10 cellular contexts compared by ENCODE assay signal in the genomic region with DNA sequence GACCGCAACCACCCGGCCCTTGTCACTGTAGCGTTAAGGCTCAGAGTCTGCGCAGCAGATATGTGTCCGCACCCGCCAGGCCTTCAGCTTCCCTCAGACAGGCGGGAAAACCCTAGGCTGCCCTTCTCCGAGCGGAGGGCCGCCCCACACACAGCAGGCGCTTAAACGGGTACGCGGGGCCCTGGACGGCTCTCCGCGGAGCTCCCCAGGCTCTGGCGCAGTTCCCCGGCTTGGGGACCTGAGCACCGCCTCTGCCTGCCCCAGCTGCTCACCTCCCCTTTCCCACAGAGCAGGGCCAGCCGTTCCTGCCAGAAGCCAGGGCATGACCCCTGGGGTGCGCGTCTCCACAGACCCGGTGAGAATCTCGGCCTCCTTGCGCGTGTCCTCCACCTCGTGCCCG. TPM values are rescaled to one million over a fixed set of nuclear protein-coding genes. Genes with fewer than 3 reads are reported as not detected.
A peak's percentile ranks its signal among the peaks of the same experiment; 100 is the strongest.
DNase-seq lines count a peak whose midpoint lies in the region; ATAC-seq, FAIRE-seq and TF ChIP-seq lines count a peak whose summit lies in the region.
"Had no signal": no experiment of that assay in that cellular context is flagged by ENCODE, and none has a peak within 500 bp of the region (broad histone marks: within the 10 kb centered on the region; RNA-seq: fewer than 3 reads in every experiment).

No MANE protein-coding gene starts in this region.

- no peak overlapping the region for H3K14ac ChIP-seq in H1 (ENCODE audit: insufficient read length)

- TF ChIP-seq RAD21 in H1 (IDR thresholded peaks at IDR 0.05 in 1 of 2, conservative IDR thresholded peaks at IDR 0.05 in 1 of 2; ENCODE audit: low read depth in 2 of 2, low read length in 2 of 2): no peak

- H2AFZ ChIP-seq in H1 (ENCODE audit: low read length): no peak overlapping the region; the same call in 1 of the 2 replicates

- no peak overlapping the region for H3K23ac ChIP-seq in H1 (ENCODE audit: insufficient read length)

- H3K4me2 ChIP-seq in H1 (ENCODE audit: insufficient read depth in 1 of 2, low read depth in 2 of 2, low read length in 2 of 2): peak overlapping the region; percentile 77 to 84

- peaks cover 38% of the 10 kb centered on the region for H3K9me3 Mint-ChIP-seq in activated CD4-positive, alpha-beta T cell treated with anti-CD3 and anti-CD28 coated beads for 36 hours (ENCODE audit: low read depth)

- peak overlapping the region; percentile 68; the same call in 1 of the 2 replicates for H2BK12ac ChIP-seq in H1 (ENCODE audit: low read depth, low read length)

- DNase-seq in activated CD4-positive, alpha-beta T cell treated with anti-CD3 and anti-CD28 coated beads for 36 hours: no peak
- DNase-seq in activated CD4-positive, alpha-beta T cell treated with anti-CD3 and anti-CD28 coated beads, Interleukin-2, amount 50 U/mL, for 1 hour: no peak
- DNase-seq in H1 (ENCODE audit: low read depth in 1 of 2, low spot score in 2 of 2) (no peak), hippocampal formation (lab: John Stamatoyannopoulos, UW) (no peak)

- H2AK5ac ChIP-seq in H1 (ENCODE audit: low read depth, low read length): no peak overlapping the region

- peaks cover 0 to 23% (median 9%) of the 10 kb centered on the region in 4 experiments; a peak in 5 of 8 replicates for H3K36me3 ChIP-seq in H1 (ENCODE audit: control insufficient read depth in 2 of 4, insufficient read depth in 4 of 4, low read length in 3 of 4)
- no peaks in the 10 kb centered on the region for H3K36me3 ChIP-seq in mucosa of stomach (ENCODE audit: control insufficient read depth, insufficient read depth, low read length)
- peaks cover 12% of the 10 kb centered on the region for H3K36me3 ChIP-seq in thymus (ENCODE audit: control insufficient read depth, insufficient read depth)

- H3K27me3 Mint-ChIP-seq in activated CD4-positive, alpha-beta T cell treated with anti-CD3 and anti-CD28 coated beads for 36 hours: peaks cover 18% of the 10 kb centered on the region

- peak overlapping the region; percentile 93 for H4K91ac ChIP-seq in H1 (replicated peaks; ENCODE audit: insufficient read length, low read length)

- FAIRE-seq in H1 (lab: Jason Lieb, UNC): no peak

- POLR2A ChIA-PET in activated CD4-positive, alpha-beta T cell treated with anti-CD3 and anti-CD28 coated beads for 36 hours (lab: Charles Lee): no interaction called here
- POLR2A ChIA-PET in H1 (lab: Charles Lee; ENCODE audit: partially characterized antibody): interaction anchor here (0.8 to 4.4 kb wide), 29 partner anchors 9 to 206 kb away, joined by 3 to 45 read pairs (median 6); a partner anchor contains a TSS

- peak overlapping the region; percentile 93 for H3K18ac ChIP-seq in H1 (ENCODE audit: extremely low read depth, low read length)

- H3K79me1 ChIP-seq in H1 (ENCODE audit: low read depth, low read length): no peaks in the 10 kb centered on the region

- H4K5ac ChIP-seq in H1 (ENCODE audit: insufficient read length, low read depth, low read length): peak overlapping the region; percentile 94

- H3K27ac Mint-ChIP-seq in activated CD4-positive, alpha-beta T cell treated with anti-CD3 and anti-CD28 coated beads for 36 hours: no peak overlapping the region

- no peaks in the 10 kb centered on the region for H4K20me1 ChIP-seq in H1 (replicated peaks in 1 of 2; ENCODE audit: control insufficient read depth in 1 of 2, insufficient read depth in 2 of 2, low read length in 2 of 2)

- no peak for TF ChIP-seq CTCF in H1 (IDR thresholded peaks at IDR 0.05; ENCODE audit: control extremely low read depth in 1 of 3, insufficient read depth in 1 of 3, low read depth in 1 of 3, low read length in 3 of 3)

- H4K8ac ChIP-seq in H1 (ENCODE audit: extremely low read depth, insufficient read depth, low read length): peak overlapping the region; percentile 97; the same call in 1 of the 2 replicates

- CTCF ChIA-PET in activated CD4-positive, alpha-beta T cell treated with anti-CD3 and anti-CD28 coated beads for 36 hours (lab: Charles Lee): no interaction called here
- CTCF ChIA-PET in H1 (lab: Charles Lee; ENCODE audit: partially characterized antibody): interaction anchor here (1.6 to 6.8 kb wide), 5 partner anchors 10 to 99 kb away, joined by 6 to 113 read pairs (median 7); no protein-coding TSS in a partner anchor

- peak overlapping the region; percentile 64 for H3K56ac ChIP-seq in H1 (replicated peaks; ENCODE audit: insufficient read length, low read depth, low read length)

- peaks cover 3% of the 10 kb centered on the region; the same call in 1 of the 2 replicates for H3K23me2 ChIP-seq in H1 (ENCODE audit: low read depth, low read length)

- H3K79me2 ChIP-seq in H1 (ENCODE audit: control insufficient read depth in 1 of 2, insufficient read depth in 2 of 2, low read length in 2 of 2): no peaks in the 10 kb centered on the region

- peaks cover 11 to 27% of the 10 kb centered on the region in 2 experiments; a peak in 3 of 4 replicates for H3K9me3 ChIP-seq in H1 (ENCODE audit: insufficient read depth in 2 of 2, low read depth in 1 of 2, low read length in 1 of 2)
- H3K9me3 ChIP-seq in mucosa of stomach (ENCODE audit: control insufficient read depth, low read length): no peaks in the 10 kb centered on the region
- H3K9me3 ChIP-seq in thymus (ENCODE audit: control insufficient read depth): peaks cover 22% of the 10 kb centered on the region

- H2BK5ac ChIP-seq in H1 (ENCODE audit: low read depth, low read length): peak overlapping the region; percentile 71

- no peak for ATAC-seq in activated CD4-positive, alpha-beta T cell treated with anti-CD3 and anti-CD28 coated beads for 36 hours
- ATAC-seq in HG02759 (IDR thresholded peaks at IDR 0.05; ENCODE audit: unreplicated experiment) (no peak), GM19455 (IDR thresholded peaks at IDR 0.05; ENCODE audit: unreplicated experiment) (no peak)
- ATAC-seq: Panc1 had no signal

- H2BK15ac ChIP-seq in H1 (ENCODE audit: low read length): peak overlapping the region; percentile 88; the same call in 1 of the 2 replicates

- peak overlapping the region; percentile 80; the same call in 1 of the 2 replicates for H3K27ac ChIP-seq in H1 (ENCODE audit: low read depth, low read length)
- H3K27ac ChIP-seq in thymus (ENCODE audit: low read depth): peak overlapping the region; percentile 94

- no peaks in the 10 kb centered on the region for H3K27me3 ChIP-seq in H1 (replicated peaks in 1 of 4; ENCODE audit: control insufficient read depth in 3 of 4, extremely low read depth in 1 of 4, insufficient read depth in 3 of 4, low read length in 3 of 4)
- H3K27me3 ChIP-seq in mucosa of stomach (ENCODE audit: control insufficient read depth, insufficient read depth, low read length): no peaks in the 10 kb centered on the region
- no peaks in the 10 kb centered on the region for H3K27me3 ChIP-seq in thymus (ENCODE audit: control insufficient read depth, insufficient read depth)

- intact Hi-C loops in activated CD4-positive, alpha-beta T cell treated with anti-CD3 and anti-CD28 coated beads for 36 hours (cut with DNase I, micrococcal nuclease): loop anchor here in 1 of 2 experiments (1.0 kb wide), 1 partner anchor 39 kb away; a partner anchor contains a TSS

- 63% methylated on average over 24 of the region's 29 CpGs; no CpG with 5 or more reads in 1 of the 2 experiments for WGBS in H1 (ENCODE audit: extremely low coverage in 1 of 2, insufficient coverage in 1 of 2, insufficient read length in 1 of 2, insufficient replicate concordance in 2 of 2, low coverage in 1 of 2, low lambda C conversion rate in 2 of 2, missing lambda C conversion rate in 1 of 2), 2 experiments
- 23% methylated on average over 29 of the region's 29 CpGs for WGBS in thymus

- no peak overlapping the region for H2BK120ac ChIP-seq in H1 (replicated peaks; ENCODE audit: low read depth, low read length)

- H3K4me3 ChIP-seq in H1 (ENCODE audit: extremely low read depth in 1 of 4, insufficient read depth in 2 of 4, low read depth in 3 of 4, low read length in 4 of 4): peak overlapping the region; percentile 20 to 63 (median 42)
- H3K4me3 ChIP-seq in mucosa of stomach (ENCODE audit: low read length): no peak overlapping the region
- peak overlapping the region; percentile 69 for H3K4me3 ChIP-seq in thymus (ENCODE audit: low read length)

- H3K9ac ChIP-seq in H1 (replicated peaks in 1 of 4; ENCODE audit: extremely low read depth in 1 of 4, low read depth in 3 of 4, low read length in 3 of 4) (peak overlapping the region in 2 of 4 experiments; percentile 69; a peak in 3 of 7 replicates), mucosa of stomach (ENCODE audit: low read length) (peak overlapping the region; percentile 42)

- peaks cover 4% of the 10 kb centered on the region for H3K4me1 Mint-ChIP-seq in activated CD4-positive, alpha-beta T cell treated with anti-CD3 and anti-CD28 coated beads for 36 hours

- H3K4me1 ChIP-seq in H1 (replicated peaks in 1 of 4; ENCODE audit: control insufficient read depth in 3 of 4, insufficient read depth in 4 of 4, low read length in 3 of 4) (peaks cover 5 to 21% (median 14%) of the 10 kb centered on the region in 4 experiments), mucosa of stomach (ENCODE audit: control insufficient read depth, insufficient read depth, low read length) (peaks cover 5% of the 10 kb centered on the region), thymus (ENCODE audit: control insufficient read depth, insufficient read depth, low read length) (no peaks in the 10 kb centered on the region)

- H2BK20ac ChIP-seq in H1 (ENCODE audit: low read length): 0 out of 2 replicates have a peak overlapping the region, but pooled peaks have one; percentile 48

- H3K4me3 Mint-ChIP-seq in activated CD4-positive, alpha-beta T cell treated with anti-CD3 and anti-CD28 coated beads for 36 hours: peak overlapping the region; percentile 73

- no peak for TF ChIP-seq POLR2A in H1 (IDR thresholded peaks at IDR 0.05; ENCODE audit: control extremely low read depth in 1 of 2, low read depth in 2 of 2, low read length in 2 of 2)

- peak overlapping the region; percentile 74 for H3K4ac ChIP-seq in H1 (replicated peaks; ENCODE audit: insufficient read length, low read depth, low read length)

- TF ChIP-seq EP300 in H1 (IDR thresholded peaks at IDR 0.05; ENCODE audit: borderline replicate concordance in 1 of 2, low read depth in 2 of 2, low read length in 2 of 2): no peak

- peaks cover 56% of the 10 kb centered on the region for H3K36me3 Mint-ChIP-seq in activated CD4-positive, alpha-beta T cell treated with anti-CD3 and anti-CD28 coated beads for 36 hours (ENCODE audit: low read depth)

RNA-seq across cellular contexts. Expression of a gene that starts 0.6 kb away (rescaled TPM):
- total RNA-seq in activated CD4-positive, alpha-beta T cell treated with anti-CD3 and anti-CD28 coated beads for 36 hours: 1 to 10 TPM; 1.3 to 1.5 TPM
- 5.2 and 5.3 TPM in 2 replicates for total RNA-seq in H1 (2021; fragmentation: NEBNext Ultra II Directional; extraction: Animal tissue kit (Norgen Biotek cat#: 25700))
- 6.9 and 7.9 TPM in 2 replicates for polyA plus RNA-seq in H1 (2011; rRNA removed)
- 9.2 TPM for polyA plus RNA-seq in H1 (2011; cell fraction: cytosol; rRNA removed)
- 26.8 TPM for polyA plus RNA-seq in H1 (2011; cell fraction: nucleus; rRNA removed)
- 5.1 to 6.2 TPM (median 5.3 TPM) in 4 replicates for polyA plus RNA-seq in H1 (2012, experiment 1 of 2)
- 0.51 TPM for polyA plus RNA-seq in H1 (2012, experiment 2 of 2)
- 4.7 TPM for polyA plus RNA-seq in H1 (2013, experiment 1 of 2)
- polyA plus RNA-seq in H1 (2013, experiment 2 of 2): 4.2 TPM
- polyA minus RNA-seq in H1 (2011; rRNA and poly(A)+ RNA removed): 17.9 and 23.2 TPM in 2 replicates
- polyA minus RNA-seq in H1 (2011; cell fraction: cytosol; rRNA and poly(A)+ RNA removed): 7.2 TPM
- 19.7 TPM for polyA minus RNA-seq in H1 (2011; cell fraction: nucleus; rRNA and poly(A)+ RNA removed)
- polyA plus RNA-seq in thymus: 14.6 TPM
- total RNA-seq: HT1080 had no signal

RNA-seq across cellular contexts. Expression of a gene that starts 25.9 kb away (rescaled TPM):
- total RNA-seq in activated CD4-positive, alpha-beta T cell treated with anti-CD3 and anti-CD28 coated beads for 36 hours: not detected
- 0.69 and 1.2 TPM in 2 replicates for total RNA-seq in H1 (2021; fragmentation: NEBNext Ultra II Directional; extraction: Animal tissue kit (Norgen Biotek cat#: 25700))
- polyA plus RNA-seq in H1 (2011; rRNA removed) (4.3 and 6.4 TPM in 2 replicates), thymus (1.6 TPM)
- 3.3 TPM for polyA plus RNA-seq in H1 (2011; cell fraction: cytosol; rRNA removed)
- polyA plus RNA-seq in H1 (2011; cell fraction: nucleus; rRNA removed): 5.8 TPM
- polyA plus RNA-seq in H1 (2012, experiment 1 of 2): 1.4 to 3.3 TPM (median 1.8 TPM) in 4 replicates
- polyA plus RNA-seq in H1 (2012, experiment 2 of 2): 1.4 TPM
- polyA plus RNA-seq in H1 (2013, experiment 1 of 2): 2.5 TPM
- 1.8 TPM for polyA plus RNA-seq in H1 (2013, experiment 2 of 2)
- polyA minus RNA-seq in H1 (2011; rRNA and poly(A)+ RNA removed): not detected in 2 replicates
- not detected for polyA minus RNA-seq in H1 (2011; cell fraction: cytosol; rRNA and poly(A)+ RNA removed)
- 1.7 TPM for polyA minus RNA-seq in H1 (2011; cell fraction: nucleus; rRNA and poly(A)+ RNA removed)
- total RNA-seq: HT1080 had no signal

RNA-seq across cellular contexts. Expression of a gene that starts 38.4 kb away (rescaled TPM):
- 10 to 100 TPM; 23.1 to 29.2 TPM for total RNA-seq in activated CD4-positive, alpha-beta T cell treated with anti-CD3 and anti-CD28 coated beads for 36 hours
- total RNA-seq in H1 (2021; fragmentation: NEBNext Ultra II Directional; extraction: Animal tissue kit (Norgen Biotek cat#: 25700)): 37.0 and 37.6 TPM in 2 replicates
- 41.4 and 64.7 TPM in 2 replicates for polyA plus RNA-seq in H1 (2011; rRNA removed)
- 58.3 TPM for polyA plus RNA-seq in H1 (2011; cell fraction: cytosol; rRNA removed)
- polyA plus RNA-seq in H1 (2011; cell fraction: nucleus; rRNA removed): 111 TPM
- polyA plus RNA-seq in H1 (2012, experiment 1 of 2): 41.5 to 51.6 TPM (median 46.0 TPM) in 4 replicates
- polyA plus RNA-seq in H1 (2012, experiment 2 of 2): 31.0 TPM
- polyA plus RNA-seq in H1 (2013, experiment 1 of 2): 29.8 TPM
- polyA plus RNA-seq in H1 (2013, experiment 2 of 2): 27.0 TPM
- polyA minus RNA-seq in H1 (2011; rRNA and poly(A)+ RNA removed): 18.1 and 18.4 TPM in 2 replicates
- polyA minus RNA-seq in H1 (2011; cell fraction: cytosol; rRNA and poly(A)+ RNA removed): 29.7 TPM
- polyA minus RNA-seq in H1 (2011; cell fraction: nucleus; rRNA and poly(A)+ RNA removed): 44.2 TPM
- polyA plus RNA-seq in thymus: 73.4 TPM

RNA-seq across cellular contexts. Expression of a gene that starts 57.1 kb away (rescaled TPM):
- total RNA-seq in activated CD4-positive, alpha-beta T cell treated with anti-CD3 and anti-CD28 coated beads for 36 hours: 1 to 10 TPM; 6.0 to 8.9 TPM
- 17.5 and 19.3 TPM in 2 replicates for total RNA-seq in H1 (2021; fragmentation: NEBNext Ultra II Directional; extraction: Animal tissue kit (Norgen Biotek cat#: 25700))
- polyA plus RNA-seq in H1 (2011; rRNA removed): 5.2 and 10.2 TPM in 2 replicates
- polyA plus RNA-seq in H1 (2011; cell fraction: cytosol; rRNA removed): 12.7 TPM
- 14.1 TPM for polyA plus RNA-seq in H1 (2011; cell fraction: nucleus; rRNA removed)
- 8.0 to 10.7 TPM (median 8.2 TPM) in 4 replicates for polyA plus RNA-seq in H1 (2012, experiment 1 of 2)
- 1.0 TPM for polyA plus RNA-seq in H1 (2012, experiment 2 of 2)
- 12.1 TPM for polyA plus RNA-seq in H1 (2013, experiment 1 of 2)
- polyA plus RNA-seq in H1 (2013, experiment 2 of 2): 10.8 TPM
- polyA minus RNA-seq in H1 (2011; rRNA and poly(A)+ RNA removed): 11.3 and 11.9 TPM in 2 replicates
- 18.1 TPM for polyA minus RNA-seq in H1 (2011; cell fraction: cytosol; rRNA and poly(A)+ RNA removed)
- 35.9 TPM for polyA minus RNA-seq in H1 (2011; cell fraction: nucleus; rRNA and poly(A)+ RNA removed)
- 18.8 TPM for polyA plus RNA-seq in thymus
